1 cellular context compared by ENCODE assay signal in genomic region chr15:99421172-99421656, GRCh38.
TF ChIP-seq lines count a peak whose summit lies in the region.

No MANE protein-coding gene starts in this region.

TF ChIP-seq in IMR-90, 13 proteins besides CTCF, POLR2A, EP300 and RAD21 (continued from another document):
- TF ChIP-seq USF2 (IDR thresholded peaks at IDR 0.05; ENCODE audit: low read depth, low read length) (no peak), CHD1 (IDR thresholded peaks at IDR 0.05; ENCODE audit: low read depth, low read length) (no peak), RFX5 (IDR thresholded peaks at IDR 0.05; ENCODE audit: low read depth, low read length) (no peak), MXI1 (IDR thresholded peaks at IDR 0.05; ENCODE audit: borderline replicate concordance, low read depth, low read length) (no peak), ELK1 (IDR thresholded peaks at IDR 0.05; ENCODE audit: borderline replicate concordance, low read depth, low read length) (no peak), CEBPB (IDR thresholded peaks at IDR 0.05; ENCODE audit: low read depth, low read length) (no peak), NFE2L2 (IDR thresholded peaks at IDR 0.05; ENCODE audit: low read depth, low read length) (no peak), MAZ (IDR thresholded peaks at IDR 0.05; ENCODE audit: borderline replicate concordance, low read depth, low read length) (no peak), FOS (IDR thresholded peaks at IDR 0.05; ENCODE audit: low read depth, low read length) (no peak), BHLHE40 (IDR thresholded peaks at IDR 0.05; ENCODE audit: low read depth, low read length) (no peak), MAFK (IDR thresholded peaks at IDR 0.05; ENCODE audit: low read depth, low read length) (no peak)
